In the genomic region with DNA sequence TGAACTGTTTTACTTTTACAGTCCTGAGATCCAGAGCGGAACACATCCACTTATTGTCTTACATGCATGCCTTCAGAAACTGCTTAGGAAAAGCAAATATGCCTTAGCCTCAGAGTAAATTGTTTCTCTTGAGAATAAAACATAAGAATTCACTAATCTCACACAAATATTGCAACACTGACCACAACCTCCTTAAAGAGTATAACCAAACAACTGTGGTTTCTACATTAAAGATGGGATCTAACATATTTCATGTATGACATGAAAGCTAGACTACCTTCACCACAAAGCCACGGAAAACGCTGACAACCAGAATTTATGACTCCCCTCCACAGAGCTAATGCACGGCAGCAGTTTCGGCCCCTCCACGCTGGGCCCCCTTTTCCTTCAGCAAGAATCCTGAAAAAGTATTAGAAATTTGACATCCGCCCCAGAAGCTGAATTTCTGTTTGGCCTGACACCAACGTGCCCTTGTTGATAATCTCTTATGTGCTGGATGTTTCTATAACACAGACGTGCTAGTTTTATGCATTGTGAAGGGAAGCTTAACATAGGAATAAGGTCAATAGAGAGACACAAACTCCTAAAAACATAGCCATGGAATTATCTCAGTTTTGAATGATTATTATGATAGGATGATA, we compare ENCODE assay signal across 12 cellular contexts.
DNase-seq lines count a peak whose midpoint lies in the region; ATAC-seq and TF ChIP-seq lines count a peak whose summit lies in the region.
"Had no signal": no experiment of that assay in that cellular context is flagged by ENCODE, and none has a peak within 500 bp of the region (broad histone marks: within the 10 kb centered on the region; RNA-seq: fewer than 3 reads in every experiment).

No MANE protein-coding gene starts in this region.

- peaks cover 8% of the 10 kb centered on the region for H3K4me1 Mint-ChIP-seq in activated naive CD8-positive, alpha-beta T cell treated with anti-CD3 and anti-CD28 coated beads, Interleukin-2, amount 50 U/mL, for 24 hours
- H3K4me1 Mint-ChIP-seq in progenitor cell of endocrine pancreas (ENCODE audit: low read depth): no peaks in the 10 kb centered on the region
- H3K4me1 Mint-ChIP-seq in stimulated activated effector memory CD8-positive, alpha-beta T cell treated with anti-CD3 and anti-CD28 coated beads, Interleukin-12 subunit alpha, Interleukin-12 subunit beta, amount 100 ng/mL, for 72 hours: no peaks in the 10 kb centered on the region
- H3K4me1 Mint-ChIP-seq: activated T-helper 17 cell treated with anti-CD3 and anti-CD28 coated beads, Interleukin-2, amount 50 U/mL, for 72 hours; endodermal cell had no signal

- H3K36me3 ChIP-seq in lung (ENCODE audit: control insufficient read depth in 2 of 2, insufficient read depth in 2 of 2, low read length in 2 of 2) (peaks cover 0 to 3% of the 10 kb centered on the region in 2 donors), suprapubic skin (peaks cover 5% of the 10 kb centered on the region)
- H3K36me3 ChIP-seq: right atrium auricular region had no signal

- H3K4me1 ChIP-seq in lung (ENCODE audit: control insufficient read depth in 2 of 2, insufficient read depth in 2 of 2, low read length in 2 of 2): no peaks in the 10 kb centered on the region
- H3K4me1 ChIP-seq in suprapubic skin: no peaks in the 10 kb centered on the region
- H3K4me1 ChIP-seq: right atrium auricular region had no signal

- H3K27ac ChIP-seq in lung (ENCODE audit: low read depth in 1 of 2, low read length in 1 of 2) (no peak overlapping the region), suprapubic skin (no peak overlapping the region)
- H3K27ac ChIP-seq: right atrium auricular region had no signal

- H3K27me3 ChIP-seq in lung (ENCODE audit: control insufficient read depth, insufficient read depth): no peaks in the 10 kb centered on the region
- no peaks in the 10 kb centered on the region for H3K27me3 ChIP-seq in suprapubic skin
- H3K27me3 ChIP-seq: right atrium auricular region had no signal

- no peak for TF ChIP-seq CTCF in lung (IDR thresholded peaks at IDR 0.05; ENCODE audit: control extremely low read depth, extremely low read depth)
- TF ChIP-seq CTCF in progenitor cell of endocrine pancreas (IDR thresholded peaks at IDR 0.05; ENCODE audit: unreplicated experiment): no peak
- TF ChIP-seq CTCF in suprapubic skin (IDR thresholded peaks at IDR 0.05): no peak

- ATAC-seq in activated naive CD8-positive, alpha-beta T cell treated with anti-CD3 and anti-CD28 coated beads, Interleukin-2, amount 50 U/mL, for 24 hours: peak; percentile 43
- peak; percentile 27 for ATAC-seq in lung (ENCODE audit: insufficient read depth, low FRiP score)
- no peak for ATAC-seq in stimulated activated effector memory CD8-positive, alpha-beta T cell treated with anti-CD3 and anti-CD28 coated beads, Interleukin-12 subunit alpha, Interleukin-12 subunit beta, amount 100 ng/mL, for 72 hours
- ATAC-seq: activated T-helper 17 cell treated with anti-CD3 and anti-CD28 coated beads, Interleukin-2, amount 50 U/mL, for 72 hours had no signal

- TF ChIP-seq POLR2A in suprapubic skin (IDR thresholded peaks at IDR 0.05): no peak

- H3K4me3 Mint-ChIP-seq in activated naive CD8-positive, alpha-beta T cell treated with anti-CD3 and anti-CD28 coated beads, Interleukin-2, amount 50 U/mL, for 24 hours: no peak overlapping the region
- no peak overlapping the region for H3K4me3 Mint-ChIP-seq in progenitor cell of endocrine pancreas (ENCODE audit: low read depth)
- no peak overlapping the region for H3K4me3 Mint-ChIP-seq in stimulated activated effector memory CD8-positive, alpha-beta T cell treated with anti-CD3 and anti-CD28 coated beads, Interleukin-12 subunit alpha, Interleukin-12 subunit beta, amount 100 ng/mL, for 72 hours
- H3K4me3 Mint-ChIP-seq: activated T-helper 17 cell treated with anti-CD3 and anti-CD28 coated beads, Interleukin-2, amount 50 U/mL, for 72 hours; endodermal cell; T-helper 1 cell treated with Interleukin-12 subunit alpha and Interleukin-12 subunit beta and Interleukin-4 antibody, amounts not matched to agents 30 μg/mL and 1 μg/mL, for 36 hours had no signal

- DNase-seq in AML-193 (lab: John Stamatoyannopoulos, UW) (peak; percentile 20 to 41), lung (ENCODE audit: low spot score) (no peak), progenitor cell of endocrine pancreas (ENCODE audit: low spot score, unreplicated experiment) (no peak), SW 1271 (lab: John Stamatoyannopoulos, UW) (no peak), suprapubic skin (ENCODE audit: low spot score in 2 of 2) (no peak)
- DNase-seq in Jurkat, Clone E6-1 (ENCODE audit: low read depth, low spot score): peak; percentile 57
- DNase-seq in activated naive CD8-positive, alpha-beta T cell treated with anti-CD3 and anti-CD28 coated beads, Interleukin-2, amount 50 U/mL, for 24 hours: peak; percentile 4
- no peak for DNase-seq in stimulated activated effector memory CD8-positive, alpha-beta T cell treated with anti-CD3 and anti-CD28 coated beads, Interleukin-12 subunit alpha, Interleukin-12 subunit beta, amount 100 ng/mL, for 72 hours (ENCODE audit: low spot score in 2 of 2)
- DNase-seq: endodermal cell had no signal

- H3K36me3 Mint-ChIP-seq in activated naive CD8-positive, alpha-beta T cell treated with anti-CD3 and anti-CD28 coated beads, Interleukin-2, amount 50 U/mL, for 24 hours (ENCODE audit: low read depth): no peaks in the 10 kb centered on the region
- no peaks in the 10 kb centered on the region for H3K36me3 Mint-ChIP-seq in progenitor cell of endocrine pancreas (ENCODE audit: insufficient read depth)
- H3K36me3 Mint-ChIP-seq in stimulated activated effector memory CD8-positive, alpha-beta T cell treated with anti-CD3 and anti-CD28 coated beads, Interleukin-12 subunit alpha, Interleukin-12 subunit beta, amount 100 ng/mL, for 72 hours: peaks cover 6% of the 10 kb centered on the region

- no peak for TF ChIP-seq EP300 in suprapubic skin (IDR thresholded peaks at IDR 0.05)

- H3K27me3 Mint-ChIP-seq in activated naive CD8-positive, alpha-beta T cell treated with anti-CD3 and anti-CD28 coated beads, Interleukin-2, amount 50 U/mL, for 24 hours: peaks cover 10% of the 10 kb centered on the region
- H3K27me3 Mint-ChIP-seq in progenitor cell of endocrine pancreas: no peaks in the 10 kb centered on the region
- H3K27me3 Mint-ChIP-seq: activated T-helper 17 cell treated with anti-CD3 and anti-CD28 coated beads, Interleukin-2, amount 50 U/mL, for 72 hours had no signal

- peaks cover 0 to 5% of the 10 kb centered on the region in 2 donors for H3K9me3 ChIP-seq in lung (ENCODE audit: control insufficient read depth in 2 of 2, insufficient read depth in 1 of 2, low read length in 1 of 2)
- H3K9me3 ChIP-seq in suprapubic skin: no peaks in the 10 kb centered on the region
- H3K9me3 ChIP-seq: right atrium auricular region had no signal

- H3K4me3 ChIP-seq in Jurkat, Clone E6-1 (ENCODE audit: low read length): no peak overlapping the region
- H3K4me3 ChIP-seq in lung (no peak overlapping the region), suprapubic skin (no peak overlapping the region)
- H3K4me3 ChIP-seq: right atrium auricular region had no signal

- no peaks in the 10 kb centered on the region for H3K9me3 Mint-ChIP-seq in activated naive CD8-positive, alpha-beta T cell treated with anti-CD3 and anti-CD28 coated beads, Interleukin-2, amount 50 U/mL, for 24 hours
- H3K9me3 Mint-ChIP-seq in progenitor cell of endocrine pancreas (ENCODE audit: low read depth): peaks cover 9% of the 10 kb centered on the region
- no peaks in the 10 kb centered on the region for H3K9me3 Mint-ChIP-seq in stimulated activated effector memory CD8-positive, alpha-beta T cell treated with anti-CD3 and anti-CD28 coated beads, Interleukin-12 subunit alpha, Interleukin-12 subunit beta, amount 100 ng/mL, for 72 hours

- 12 to 22% methylated on average over 9 of the region's 9 CpGs for WGBS in lung, 2 donors
- WGBS in suprapubic skin: 60% methylated on average over 9 of the region's 9 CpGs

- H3K27ac Mint-ChIP-seq in activated naive CD8-positive, alpha-beta T cell treated with anti-CD3 and anti-CD28 coated beads, Interleukin-2, amount 50 U/mL, for 24 hours: no peak overlapping the region
- no peak overlapping the region for H3K27ac Mint-ChIP-seq in progenitor cell of endocrine pancreas
- no peak overlapping the region for H3K27ac Mint-ChIP-seq in stimulated activated effector memory CD8-positive, alpha-beta T cell treated with anti-CD3 and anti-CD28 coated beads, Interleukin-12 subunit alpha, Interleukin-12 subunit beta, amount 100 ng/mL, for 72 hours
- H3K27ac Mint-ChIP-seq: activated T-helper 17 cell treated with anti-CD3 and anti-CD28 coated beads, Interleukin-2, amount 50 U/mL, for 72 hours; endodermal cell; T-helper 1 cell treated with Interleukin-12 subunit alpha and Interleukin-12 subunit beta and Interleukin-4 antibody, amounts not matched to agents 30 μg/mL and 1 μg/mL, for 36 hours had no signal

Comparison
In these comparisons a context has a peak if more than half of its experiments do, and no peak if none do; other contexts are left out.
1. DNase-seq: peak in AML-193 (2 of 2), Jurkat, Clone E6-1 (single experiment) and activated naive CD8-positive, alpha-beta T cell treated with anti-CD3 and anti-CD28 coated beads, Interleukin-2, amount 50 U/mL, for 24 hours (single experiment); none in lung (single experiment), progenitor cell of endocrine pancreas (single experiment), SW 1271 (0 of 2), stimulated activated effector memory CD8-positive, alpha-beta T cell treated with anti-CD3 and anti-CD28 coated beads, Interleukin-12 subunit alpha, Interleukin-12 subunit beta, amount 100 ng/mL, for 72 hours (0 of 2) and suprapubic skin (0 of 2).